In the genomic region with DNA sequence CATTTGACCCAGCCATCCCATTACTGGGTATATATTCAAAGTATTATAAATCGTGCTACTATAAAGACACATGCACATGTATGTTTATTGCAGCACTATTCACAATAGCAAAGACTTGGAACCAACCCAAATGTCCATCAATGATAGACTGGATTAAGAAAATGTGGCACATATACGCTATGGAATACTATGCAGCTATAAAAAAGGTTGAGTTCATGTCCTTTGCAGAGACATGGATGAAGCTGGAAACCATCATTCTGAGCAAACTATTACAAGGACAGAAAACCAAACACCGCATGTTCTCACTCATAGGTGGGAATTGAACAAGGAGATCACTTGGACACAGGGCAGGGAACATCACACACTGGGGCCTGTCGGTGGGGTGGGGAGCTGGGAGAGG, we compare ENCODE assay signal across 1 cellular context. TPM values are rescaled to one million over a fixed set of nuclear protein-coding genes. Genes with fewer than 3 reads are reported as not detected.
"Had no signal": no experiment of that assay in that cellular context is flagged by ENCODE, and none has a peak within 500 bp of the region (broad histone marks: within the 10 kb centered on the region; RNA-seq: fewer than 3 reads in every experiment).

No MANE protein-coding gene starts in this region.

RNA-seq across cellular contexts. Expression of a gene that starts 31.9 kb away (rescaled TPM):
- total RNA-seq: OCI-LY7 had no signal
